30 cellular contexts compared by ENCODE assay signal in genomic region chr2:127351603-127352002, GRCh38.
"Had no signal": no experiment of that assay in that cellular context is flagged by ENCODE, and none has a peak within 500 bp of the region (broad histone marks: within the 10 kb centered on the region; RNA-seq: fewer than 3 reads in every experiment).

No MANE protein-coding gene starts in this region.

- H3K36me3 ChIP-seq: ascending aorta, breast epithelium, cardiac muscle cell, colonic mucosa, esophagus squamous epithelium, gastroesophageal sphincter, WERI-Rb-1 had no signal

- ATAC-seq: activated CD4-positive, CD25-positive, alpha-beta regulatory T cell treated with anti-CD3 and anti-CD28 coated beads, Interleukin-2, amount 50 U/mL, for 24 hours; activated CD8-positive, alpha-beta T cell treated with anti-CD3 and anti-CD28 coated beads for 36 hours; activated T-cell treated with anti-CD3 and anti-CD28 coated beads, Interleukin-2, amount 50 U/mL, for 4 hours; activated T-helper 17 cell treated with anti-CD3 and anti-CD28 coated beads, Interleukin-2, amount 50 U/mL, for 72 hours; gastroesophageal sphincter; T-cell had no signal

- H3K27ac Mint-ChIP-seq: activated B cell treated with CpG ODN at 0.5 μM for 24 hours; activated CD8-positive, alpha-beta T cell treated with anti-CD3 and anti-CD28 coated beads for 36 hours; activated naive CD4-positive, alpha-beta T cell treated with anti-CD3 and anti-CD28 coated beads, Interleukin-2, amount 10 ng/mL, durations not matched to agents 7 days and 5 days; activated naive CD8-positive, alpha-beta T cell treated with anti-CD3 and anti-CD28 coated beads, Interleukin-2, amount 10 ng/mL, durations not matched to agents 7 days and 5 days; activated T-helper 17 cell treated with anti-CD3 and anti-CD28 coated beads, Interleukin-2, amount 50 U/mL, for 72 hours; brain; T-cell; T-helper 1 cell treated with Interleukin-12 subunit alpha and Interleukin-12 subunit beta and Interleukin-4 antibody, amounts not matched to agents 30 μg/mL and 1 μg/mL, for 36 hours; T-helper 2 cell treated with Interferon-gamma antibody and Interleukin-4, amounts not matched to agents 5 μg/mL and 100 μg/mL, for 36 hours had no signal

- H3K4me3 Mint-ChIP-seq: activated B cell treated with CpG ODN at 0.5 μM for 24 hours; activated CD8-positive, alpha-beta T cell treated with anti-CD3 and anti-CD28 coated beads for 36 hours; activated naive CD4-positive, alpha-beta T cell treated with anti-CD3 and anti-CD28 coated beads, Interleukin-2, amount 10 ng/mL, durations not matched to agents 7 days and 5 days; activated naive CD8-positive, alpha-beta T cell treated with anti-CD3 and anti-CD28 coated beads, Interleukin-2, amount 10 ng/mL, durations not matched to agents 7 days and 5 days; activated T-cell treated with anti-CD3 and anti-CD28 coated beads, Interleukin-2, amount 50 U/mL, for 4 hours; activated T-helper 17 cell treated with anti-CD3 and anti-CD28 coated beads, Interleukin-2, amount 50 U/mL, for 72 hours; brain; T-cell; T-helper 1 cell treated with Interleukin-12 subunit alpha and Interleukin-12 subunit beta and Interleukin-4 antibody, amounts not matched to agents 30 μg/mL and 1 μg/mL, for 36 hours; T-helper 2 cell treated with Interferon-gamma antibody and Interleukin-4, amounts not matched to agents 5 μg/mL and 100 μg/mL, for 36 hours had no signal

- H3K9me3 Mint-ChIP-seq: activated B cell treated with CpG ODN at 0.5 μM for 24 hours; activated CD8-positive, alpha-beta T cell treated with anti-CD3 and anti-CD28 coated beads for 36 hours; activated naive CD4-positive, alpha-beta T cell treated with anti-CD3 and anti-CD28 coated beads, Interleukin-2, amount 10 ng/mL, durations not matched to agents 7 days and 5 days; activated naive CD8-positive, alpha-beta T cell treated with anti-CD3 and anti-CD28 coated beads, Interleukin-2, amount 10 ng/mL, durations not matched to agents 7 days and 5 days; activated T-cell treated with anti-CD3 and anti-CD28 coated beads, Interleukin-2, amount 50 U/mL, for 4 hours; activated T-helper 17 cell treated with anti-CD3 and anti-CD28 coated beads, Interleukin-2, amount 50 U/mL, for 72 hours; T-cell; T-helper 1 cell treated with Interleukin-12 subunit alpha and Interleukin-12 subunit beta and Interleukin-4 antibody, amounts not matched to agents 30 μg/mL and 1 μg/mL, for 36 hours; T-helper 2 cell treated with Interferon-gamma antibody and Interleukin-4, amounts not matched to agents 5 μg/mL and 100 μg/mL, for 36 hours had no signal

- H3K9me3 ChIP-seq: ascending aorta, breast epithelium, colonic mucosa, esophagus squamous epithelium, gastroesophageal sphincter had no signal

- H3K4me3 ChIP-seq: ascending aorta, breast epithelium, cardiac muscle cell, colonic mucosa, esophagus squamous epithelium, gastroesophageal sphincter had no signal

- H3K4me1 ChIP-seq: colonic mucosa, esophagus squamous epithelium had no signal

- H3K27me3 Mint-ChIP-seq: activated B cell treated with CpG ODN at 0.5 μM for 24 hours; activated CD8-positive, alpha-beta T cell treated with anti-CD3 and anti-CD28 coated beads for 36 hours; activated naive CD4-positive, alpha-beta T cell treated with anti-CD3 and anti-CD28 coated beads, Interleukin-2, amount 10 ng/mL, durations not matched to agents 7 days and 5 days; activated naive CD8-positive, alpha-beta T cell treated with anti-CD3 and anti-CD28 coated beads, Interleukin-2, amount 10 ng/mL, durations not matched to agents 7 days and 5 days; activated T-helper 17 cell treated with anti-CD3 and anti-CD28 coated beads, Interleukin-2, amount 50 U/mL, for 72 hours; brain; T-cell had no signal

- H3K4me1 Mint-ChIP-seq: brain had no signal

- H3K27me3 ChIP-seq: ascending aorta, breast epithelium, cardiac muscle cell, colonic mucosa, esophagus squamous epithelium, gastroesophageal sphincter had no signal

- DNase-seq: activated B cell treated with CpG ODN at 0.5 μM for 24 hours; activated CD4-positive, alpha-beta T cell treated with anti-CD3 and anti-CD28 coated beads for 48 hours; activated CD4-positive, alpha-beta T cell treated with anti-CD3 and anti-CD28 coated beads, Interleukin-2, amount 50 U/mL, for 1 hour; activated CD4-positive, alpha-beta T cell treated with anti-CD3 and anti-CD28 coated beads, Interleukin-2, amount 50 U/mL, for 48 hours; activated CD8-positive, alpha-beta memory T cell treated with anti-CD3 and anti-CD28 coated beads for 24 hours; activated CD8-positive, alpha-beta T cell treated with anti-CD3 and anti-CD28 coated beads for 36 hours; activated effector memory CD4-positive, alpha-beta T cell treated with Interleukin-2 at 50 U/mL for 16 hours; activated naive CD4-positive, alpha-beta T cell treated with anti-CD3 and anti-CD28 coated beads, Interleukin-2, amount 10 ng/mL, durations not matched to agents 7 days and 5 days; activated naive CD8-positive, alpha-beta T cell treated with anti-CD3 and anti-CD28 coated beads, Interleukin-2, amount 10 ng/mL, durations not matched to agents 7 days and 5 days; activated T-cell treated with anti-CD3 and anti-CD28 coated beads, Interleukin-2, amount 50 U/mL, for 4 hours; central memory CD4-positive, alpha-beta T cell; cerebellar nuclear complex; colonic mucosa; effector CD8-positive, alpha-beta T cell; esophagus squamous epithelium; foreskin melanocyte; SW 1271; T-cell; T1000; WERI-Rb-1 had no signal

- H3K27ac ChIP-seq: ascending aorta, breast epithelium, cardiac muscle cell, colonic mucosa, epithelial cell of prostate, esophagus squamous epithelium, gastroesophageal sphincter, WERI-Rb-1 had no signal
